8 cellular contexts compared by ENCODE assay signal in genomic region chr13:52599853-52600603, GRCh38. TPM values are rescaled to one million over a fixed set of nuclear protein-coding genes. Genes with fewer than 3 reads are reported as not detected.
DNase-seq lines count a peak whose midpoint lies in the region; ATAC-seq and TF ChIP-seq lines count a peak whose summit lies in the region.

No MANE protein-coding gene starts in this region.

- H3K27me3 ChIP-seq in KMS-11 (ENCODE audit: insufficient read depth, low read depth) (no peaks in the 10 kb centered on the region), cardiac muscle cell (peaks cover 35% of the 10 kb centered on the region)

- H3K4me1 ChIP-seq in KMS-11 (ENCODE audit: low read depth, poor library complexity, severe bottlenecking) (peaks cover 12% of the 10 kb centered on the region), cardiac muscle cell (ENCODE audit: low read depth) (no peaks in the 10 kb centered on the region)

- H3K9ac ChIP-seq in KMS-11: peak overlapping the region; percentile 79

- H3K4me3 ChIP-seq in KMS-11 (IDR thresholded peaks at IDR 0.05; ENCODE audit: insufficient read depth, low read depth, low read length) (no peak overlapping the region), cardiac muscle cell (peak overlapping the region; percentile 18)

- H3K9me3 Mint-ChIP-seq in activated T-helper 1 cell treated with anti-CD3 and anti-CD28 coated beads, Interleukin-12 subunit alpha, Interleukin-12 subunit beta, Interleukin-2, Interleukin-4 antibody, amounts not matched to agents 30 ng/mL and 10 ng/mL and 1 ng/mL, durations not matched to agents 14 hours and 24 hours and 36 hours: no peaks in the 10 kb centered on the region
- no peaks in the 10 kb centered on the region for H3K9me3 Mint-ChIP-seq in progenitor cell of endocrine pancreas (ENCODE audit: low read depth)

- no peaks in the 10 kb centered on the region for H3K36me3 ChIP-seq in KMS-11 (ENCODE audit: insufficient read depth)
- no peaks in the 10 kb centered on the region for H3K36me3 ChIP-seq in cardiac muscle cell

- no peaks in the 10 kb centered on the region for H3K79me2 ChIP-seq in KMS-11 (ENCODE audit: insufficient read depth, low read depth)

- H4K20me1 ChIP-seq in KMS-11 (ENCODE audit: insufficient read depth): no peaks in the 10 kb centered on the region

- H3K4me2 ChIP-seq in KMS-11: peak overlapping the region; percentile 69

- peak; percentile 59 for DNase-seq in ELR (ENCODE audit: low read depth)
- no peak for DNase-seq in activated T-helper 1 cell treated with anti-CD3 and anti-CD28 coated beads, Interleukin-12 subunit alpha, Interleukin-12 subunit beta, Interleukin-2, Interleukin-4 antibody, amounts not matched to agents 30 ng/mL and 10 ng/mL and 1 ng/mL, durations not matched to agents 14 hours and 24 hours and 36 hours (ENCODE audit: low spot score)
- peak; percentile 42 to 53 for DNase-seq in cardiac muscle cell (ENCODE audit: low read depth in 1 of 2, low spot score in 1 of 2)
- DNase-seq in progenitor cell of endocrine pancreas (ENCODE audit: low spot score, unreplicated experiment): peak; percentile 54
- no peak for DNase-seq in mucosa of gallbladder (ENCODE audit: low spot score)
- DNase-seq in effector CD8-positive, alpha-beta T cell (lab: John Stamatoyannopoulos, UW): no peak

- peak; percentile 68 for ATAC-seq in GM21381 (IDR thresholded peaks at IDR 0.05; ENCODE audit: unreplicated experiment)

- H3K4me1 Mint-ChIP-seq in activated T-helper 1 cell treated with anti-CD3 and anti-CD28 coated beads, Interleukin-12 subunit alpha, Interleukin-12 subunit beta, Interleukin-2, Interleukin-4 antibody, amounts not matched to agents 30 ng/mL and 10 ng/mL and 1 ng/mL, durations not matched to agents 14 hours and 24 hours and 36 hours (ENCODE audit: low read depth): peaks cover 10% of the 10 kb centered on the region
- peaks cover 6% of the 10 kb centered on the region for H3K4me1 Mint-ChIP-seq in progenitor cell of endocrine pancreas (ENCODE audit: low read depth)

- H3K4me3 Mint-ChIP-seq in activated T-helper 1 cell treated with anti-CD3 and anti-CD28 coated beads, Interleukin-12 subunit alpha, Interleukin-12 subunit beta, Interleukin-2, Interleukin-4 antibody, amounts not matched to agents 30 ng/mL and 10 ng/mL and 1 ng/mL, durations not matched to agents 14 hours and 24 hours and 36 hours: peak overlapping the region; percentile 79
- H3K4me3 Mint-ChIP-seq in progenitor cell of endocrine pancreas (ENCODE audit: low read depth): peak overlapping the region; percentile 81

- H3K27me3 Mint-ChIP-seq in activated T-helper 1 cell treated with anti-CD3 and anti-CD28 coated beads, Interleukin-12 subunit alpha, Interleukin-12 subunit beta, Interleukin-2, Interleukin-4 antibody, amounts not matched to agents 30 ng/mL and 10 ng/mL and 1 ng/mL, durations not matched to agents 14 hours and 24 hours and 36 hours (ENCODE audit: insufficient read depth): peaks cover 16% of the 10 kb centered on the region
- no peaks in the 10 kb centered on the region for H3K27me3 Mint-ChIP-seq in progenitor cell of endocrine pancreas

- no peak for TF ChIP-seq CTCF in KMS-11 (conservative IDR thresholded peaks at IDR 0.05; ENCODE audit: low read depth, low read length)
- no peak for TF ChIP-seq CTCF in cardiac muscle cell (IDR thresholded peaks at IDR 0.05; ENCODE audit: low read depth, low read length)
- peak; percentile 13 for TF ChIP-seq CTCF in progenitor cell of endocrine pancreas (IDR thresholded peaks at IDR 0.05; ENCODE audit: unreplicated experiment)

- H3K36me3 Mint-ChIP-seq in activated T-helper 1 cell treated with anti-CD3 and anti-CD28 coated beads, Interleukin-12 subunit alpha, Interleukin-12 subunit beta, Interleukin-2, Interleukin-4 antibody, amounts not matched to agents 30 ng/mL and 10 ng/mL and 1 ng/mL, durations not matched to agents 14 hours and 24 hours and 36 hours (ENCODE audit: low read depth): no peaks in the 10 kb centered on the region
- H3K36me3 Mint-ChIP-seq in progenitor cell of endocrine pancreas (ENCODE audit: insufficient read depth): no peaks in the 10 kb centered on the region

- intact Hi-C loops in activated T-helper 1 cell treated with anti-CD3 and anti-CD28 coated beads, Interleukin-12 subunit alpha, Interleukin-12 subunit beta, Interleukin-2, Interleukin-4 antibody, amounts not matched to agents 30 ng/mL and 10 ng/mL and 1 ng/mL, durations not matched to agents 14 hours and 24 hours and 36 hours (cut with micrococcal nuclease): loop anchor here (1.0 kb wide), 1 partner anchor 17 kb away; no protein-coding TSS in a partner anchor

- H3K27ac ChIP-seq in KMS-11 (peak overlapping the region; percentile 56), cardiac muscle cell (no peak overlapping the region)

- H2AFZ ChIP-seq in KMS-11 (ENCODE audit: low read depth): peak overlapping the region; percentile 85

- H3K27ac Mint-ChIP-seq in activated T-helper 1 cell treated with anti-CD3 and anti-CD28 coated beads, Interleukin-12 subunit alpha, Interleukin-12 subunit beta, Interleukin-2, Interleukin-4 antibody, amounts not matched to agents 30 ng/mL and 10 ng/mL and 1 ng/mL, durations not matched to agents 14 hours and 24 hours and 36 hours: no peak overlapping the region
- peak overlapping the region; percentile 92 for H3K27ac Mint-ChIP-seq in progenitor cell of endocrine pancreas

- H3K9me3 ChIP-seq in cardiac muscle cell (ENCODE audit: low read depth): no peaks in the 10 kb centered on the region

RNA-seq across cellular contexts. Expression of gene HNRNPA1L2, which starts 42.2 kb away (rescaled TPM):
- 8.8 and 9.6 TPM in 2 replicates for total RNA-seq in activated T-helper 1 cell treated with anti-CD3 and anti-CD28 coated beads, Interleukin-12 subunit alpha, Interleukin-12 subunit beta, Interleukin-2, Interleukin-4 antibody, amounts not matched to agents 30 ng/mL and 10 ng/mL and 1 ng/mL, durations not matched to agents 14 hours and 24 hours and 36 hours
- total RNA-seq in cardiac muscle cell (5.0 and 6.1 TPM in 2 replicates), progenitor cell of endocrine pancreas (10.7 and 12.0 TPM in 2 replicates), mucosa of gallbladder (3.9 TPM)
- polyA plus RNA-seq in cardiac muscle cell: 7.1 and 7.4 TPM in 2 replicates

RNA-seq across cellular contexts. Expression of gene SUGT1, which starts 52.6 kb away (rescaled TPM):
- 63.3 and 66.1 TPM in 2 replicates for total RNA-seq in activated T-helper 1 cell treated with anti-CD3 and anti-CD28 coated beads, Interleukin-12 subunit alpha, Interleukin-12 subunit beta, Interleukin-2, Interleukin-4 antibody, amounts not matched to agents 30 ng/mL and 10 ng/mL and 1 ng/mL, durations not matched to agents 14 hours and 24 hours and 36 hours
- total RNA-seq in cardiac muscle cell (24.1 and 32.9 TPM in 2 replicates), progenitor cell of endocrine pancreas (67.8 and 68.0 TPM in 2 replicates), mucosa of gallbladder (37.6 TPM)
- polyA plus RNA-seq in cardiac muscle cell: 40.7 and 54.6 TPM in 2 replicates

Comparison
In these comparisons a context has a peak if more than half of its experiments do, and no peak if none do; other contexts are left out.
1. DNase-seq: peak in ELR (single experiment), cardiac muscle cell (2 of 2) and progenitor cell of endocrine pancreas (single experiment); none in activated T-helper 1 cell treated with anti-CD3 and anti-CD28 coated beads, Interleukin-12 subunit alpha, Interleukin-12 subunit beta, Interleukin-2, Interleukin-4 antibody, amounts not matched to agents 30 ng/mL and 10 ng/mL and 1 ng/mL, durations not matched to agents 14 hours and 24 hours and 36 hours (single experiment), mucosa of gallbladder (single experiment) and effector CD8-positive, alpha-beta T cell (single experiment).